15 cellular contexts compared by ENCODE assay signal in genomic region chr10:6607778-6608177, GRCh38. TPM values are rescaled to one million over a fixed set of nuclear protein-coding genes. Genes with fewer than 3 reads are reported as not detected.
DNase-seq lines count a peak whose midpoint lies in the region; ATAC-seq and TF ChIP-seq lines count a peak whose summit lies in the region.
"Had no signal": no experiment of that assay in that cellular context is flagged by ENCODE, and none has a peak within 500 bp of the region (broad histone marks: within the 10 kb centered on the region; RNA-seq: fewer than 3 reads in every experiment).

No MANE protein-coding gene starts in this region.

- H3K36me3 Mint-ChIP-seq in MCF 10A (ENCODE audit: insufficient read depth, unreplicated experiment), result no peaks in the 10 kb centered on the region
- peaks cover 48% of the 10 kb centered on the region for H3K36me3 Mint-ChIP-seq in activated T-helper 1 cell treated with anti-CD3 and anti-CD28 coated beads, Interleukin-12 subunit alpha, Interleukin-12 subunit beta, Interleukin-2, Interleukin-4 antibody, amounts not matched to agents 30 ng/mL and 10 ng/mL and 1 ng/mL, durations not matched to agents 14 hours and 24 hours and 36 hours (ENCODE audit: low read depth)
- peaks cover 31% of the 10 kb centered on the region for H3K36me3 Mint-ChIP-seq in stimulated activated naive CD8-positive, alpha-beta T cell treated with anti-CD3 and anti-CD28 coated beads, Interleukin-15, Interleukin-2, amounts not matched to agents 100 ng/mL and 50 ng/mL, for 24 hours (ENCODE audit: low read depth)

- dilution Hi-C loops in mammary epithelial cell (cut with HindIII; ENCODE audit: low sequenced_read_pairs), result no loop called here

- TF ChIP-seq CTCF in MCF 10A (IDR thresholded peaks at IDR 0.05; ENCODE audit: unreplicated experiment), result no peak
- TF ChIP-seq CTCF in mammary epithelial cell (conservative IDR thresholded peaks at IDR 0.05 in 1 of 2, IDR thresholded peaks at IDR 0.05 in 1 of 2; ENCODE audit: extremely low read depth in 1 of 2, insufficient read depth in 1 of 2, low read depth in 1 of 2, low read length in 2 of 2), result no peak

- H3K27ac ChIP-seq in mammary epithelial cell (ENCODE audit: insufficient read depth, low read depth, low read length), result no peak overlapping the region
- H3K27ac ChIP-seq: GM23248, parathyroid adenoma, stomach had no signal

- H3K4me3 ChIP-seq in mammary epithelial cell (replicated peaks in 1 of 3; ENCODE audit: insufficient read depth in 1 of 3, low read depth in 2 of 3, low read length in 3 of 3), result no peak overlapping the region
- H3K4me3 ChIP-seq: GM23248, stomach had no signal

- intact Hi-C loops in MCF 10A (cut with micrococcal nuclease) (no loop called here), mammary epithelial cell (cut with micrococcal nuclease) (no loop called here), head of caudate nucleus (cut with DNase I) (no loop called here)
- intact Hi-C loops in activated T-helper 1 cell treated with anti-CD3 and anti-CD28 coated beads, Interleukin-12 subunit alpha, Interleukin-12 subunit beta, Interleukin-2, Interleukin-4 antibody, amounts not matched to agents 30 ng/mL and 10 ng/mL and 1 ng/mL, durations not matched to agents 14 hours and 24 hours and 36 hours (cut with micrococcal nuclease), result loop anchor here (1.0 kb wide), 1 partner anchor 9 kb away; no protein-coding TSS in a partner anchor

- peaks cover 27% of the 10 kb centered on the region for H3K27me3 Mint-ChIP-seq in MCF 10A (ENCODE audit: insufficient read depth, unreplicated experiment)
- no peaks in the 10 kb centered on the region for H3K27me3 Mint-ChIP-seq in activated T-helper 1 cell treated with anti-CD3 and anti-CD28 coated beads, Interleukin-12 subunit alpha, Interleukin-12 subunit beta, Interleukin-2, Interleukin-4 antibody, amounts not matched to agents 30 ng/mL and 10 ng/mL and 1 ng/mL, durations not matched to agents 14 hours and 24 hours and 36 hours (ENCODE audit: insufficient read depth)
- H3K27me3 Mint-ChIP-seq in stimulated activated naive CD8-positive, alpha-beta T cell treated with anti-CD3 and anti-CD28 coated beads, Interleukin-15, Interleukin-2, amounts not matched to agents 100 ng/mL and 50 ng/mL, for 24 hours, result no peaks in the 10 kb centered on the region

- no peaks in the 10 kb centered on the region for H3K79me2 ChIP-seq in mammary epithelial cell (ENCODE audit: insufficient read depth, low read length)
- H3K79me2 ChIP-seq: parathyroid adenoma had no signal

- peaks cover 33% of the 10 kb centered on the region for H3K4me1 Mint-ChIP-seq in MCF 10A (ENCODE audit: insufficient read depth, unreplicated experiment)
- peaks cover 91% of the 10 kb centered on the region for H3K4me1 Mint-ChIP-seq in activated T-helper 1 cell treated with anti-CD3 and anti-CD28 coated beads, Interleukin-12 subunit alpha, Interleukin-12 subunit beta, Interleukin-2, Interleukin-4 antibody, amounts not matched to agents 30 ng/mL and 10 ng/mL and 1 ng/mL, durations not matched to agents 14 hours and 24 hours and 36 hours (ENCODE audit: low read depth)
- peaks cover 72% of the 10 kb centered on the region for H3K4me1 Mint-ChIP-seq in stimulated activated naive CD8-positive, alpha-beta T cell treated with anti-CD3 and anti-CD28 coated beads, Interleukin-15, Interleukin-2, amounts not matched to agents 100 ng/mL and 50 ng/mL, for 24 hours (ENCODE audit: low read depth)

- no peaks in the 10 kb centered on the region for H3K36me3 ChIP-seq in mammary epithelial cell (ENCODE audit: insufficient read depth, low read length)
- H3K36me3 ChIP-seq: stomach had no signal

- ATAC-seq in HG02588 (IDR thresholded peaks at IDR 0.05; ENCODE audit: unreplicated experiment) (no peak), HG03025 (IDR thresholded peaks at IDR 0.05; ENCODE audit: low FRiP score, unreplicated experiment) (no peak)

- no peak overlapping the region for H3K27ac Mint-ChIP-seq in MCF 10A (ENCODE audit: low read depth, unreplicated experiment)
- peak overlapping the region; percentile 69 for H3K27ac Mint-ChIP-seq in activated T-helper 1 cell treated with anti-CD3 and anti-CD28 coated beads, Interleukin-12 subunit alpha, Interleukin-12 subunit beta, Interleukin-2, Interleukin-4 antibody, amounts not matched to agents 30 ng/mL and 10 ng/mL and 1 ng/mL, durations not matched to agents 14 hours and 24 hours and 36 hours
- H3K27ac Mint-ChIP-seq in stimulated activated naive CD8-positive, alpha-beta T cell treated with anti-CD3 and anti-CD28 coated beads, Interleukin-15, Interleukin-2, amounts not matched to agents 100 ng/mL and 50 ng/mL, for 24 hours, result peak overlapping the region; percentile 88

- POLR2A ChIA-PET in MCF 10A (lab: Yijun Ruan, JAX), result interaction anchor here (0.6 to 1.2 kb wide), 2 partner anchors 21 to 840 kb away, joined by 3 to 4 read pairs; no protein-coding TSS in a partner anchor

- H3K27me3 ChIP-seq in mammary epithelial cell (ENCODE audit: insufficient read depth, low read length), result no peaks in the 10 kb centered on the region

- H3K4me1 ChIP-seq in mammary epithelial cell (ENCODE audit: insufficient read depth, low read length), result peaks cover 16% of the 10 kb centered on the region
- H3K4me1 ChIP-seq: parathyroid adenoma, stomach had no signal

- no peak overlapping the region for H3K9ac ChIP-seq in mammary epithelial cell (ENCODE audit: insufficient read depth, low read length)
- H3K9ac ChIP-seq: GM23248, parathyroid adenoma, SK-N-SH had no signal

- no peak overlapping the region for H3K4me3 Mint-ChIP-seq in MCF 10A (ENCODE audit: unreplicated experiment)
- H3K4me3 Mint-ChIP-seq in activated T-helper 1 cell treated with anti-CD3 and anti-CD28 coated beads, Interleukin-12 subunit alpha, Interleukin-12 subunit beta, Interleukin-2, Interleukin-4 antibody, amounts not matched to agents 30 ng/mL and 10 ng/mL and 1 ng/mL, durations not matched to agents 14 hours and 24 hours and 36 hours, result no peak overlapping the region
- H3K4me3 Mint-ChIP-seq in stimulated activated naive CD8-positive, alpha-beta T cell treated with anti-CD3 and anti-CD28 coated beads, Interleukin-15, Interleukin-2, amounts not matched to agents 100 ng/mL and 50 ng/mL, for 24 hours, result peak overlapping the region; percentile 71

- CTCF ChIA-PET in MCF 10A (lab: Yijun Ruan, JAX), result interaction anchor here (0.6 to 1.1 kb wide), 3 partner anchors 27 to 163 kb away, joined by 3 to 4 read pairs (median 3); no protein-coding TSS in a partner anchor
- CTCF ChIA-PET in mammary epithelial cell (lab: Charles Lee; ENCODE audit: low non-redundant PET), result no interaction called here

- in situ Hi-C loops in mammary epithelial cell (cut with MboI; ENCODE audit: low sequenced_read_pairs in 2 of 2), result no loop called here

- DNase-seq in MCF 10A (ENCODE audit: unreplicated experiment), result peak; percentile 48
- DNase-seq in mammary epithelial cell, result no peak
- DNase-seq in activated T-helper 1 cell treated with anti-CD3 and anti-CD28 coated beads, Interleukin-12 subunit alpha, Interleukin-12 subunit beta, Interleukin-2, Interleukin-4 antibody, amounts not matched to agents 30 ng/mL and 10 ng/mL and 1 ng/mL, durations not matched to agents 14 hours and 24 hours and 36 hours (ENCODE audit: low spot score), result no peak
- DNase-seq in head of caudate nucleus, result peak in 41 of 42 donors; percentile 26 to 94 (median 79)
- DNase-seq in kidney glomerular epithelial cell (lab: John Stamatoyannopoulos, UW), result no peak
- DNase-seq: GF-D8, GM23248, kidney, NCI-H1694 treated with DMSO at 0.1 percent for 48 hours, SK-N-SH, stomach had no signal

- no peaks in the 10 kb centered on the region for H4K20me1 ChIP-seq in mammary epithelial cell (ENCODE audit: insufficient read depth, low read length)

- no peaks in the 10 kb centered on the region for H3K9me3 ChIP-seq in mammary epithelial cell (replicated peaks; ENCODE audit: insufficient read depth, low read length)
- H3K9me3 ChIP-seq: SK-N-SH, stomach had no signal

- H2AFZ ChIP-seq in mammary epithelial cell (ENCODE audit: low read depth, low read length), result no peak overlapping the region
- H2AFZ ChIP-seq: GM23248, parathyroid adenoma had no signal

- BruUV-seq in MCF 10A (replicated peaks; lab: Mats Ljungman, UMichigan), result no TSS peak
- BruUV-seq in mammary epithelial cell (replicated peaks; lab: Mats Ljungman, UMichigan), result no TSS peak

- no peak overlapping the region for H3K4me2 ChIP-seq in mammary epithelial cell (ENCODE audit: insufficient read depth, low read depth, low read length)
- H3K4me2 ChIP-seq: SK-N-SH had no signal

- WGBS in mammary epithelial cell (ENCODE audit: low coverage, missing lambda C conversion rate), result 100% methylated on average over 2 of the region's 2 CpGs

- no peaks in the 10 kb centered on the region for H3K9me3 Mint-ChIP-seq in MCF 10A (ENCODE audit: unreplicated experiment)
- peaks cover 10% of the 10 kb centered on the region for H3K9me3 Mint-ChIP-seq in activated T-helper 1 cell treated with anti-CD3 and anti-CD28 coated beads, Interleukin-12 subunit alpha, Interleukin-12 subunit beta, Interleukin-2, Interleukin-4 antibody, amounts not matched to agents 30 ng/mL and 10 ng/mL and 1 ng/mL, durations not matched to agents 14 hours and 24 hours and 36 hours
- H3K9me3 Mint-ChIP-seq in stimulated activated naive CD8-positive, alpha-beta T cell treated with anti-CD3 and anti-CD28 coated beads, Interleukin-15, Interleukin-2, amounts not matched to agents 100 ng/mL and 50 ng/mL, for 24 hours, result peaks cover 4% of the 10 kb centered on the region

RNA-seq across cellular contexts. Expression of gene PRKCQ, which starts 27.7 kb away (rescaled TPM):
- total RNA-seq in MCF 10A (2022) (0.44 and 0.52 TPM in 2 replicates), mammary epithelial cell (1 to 10 TPM; 5.3 to 9.5 TPM)
- polyA plus RNA-seq in mammary epithelial cell, result 8.2 TPM
- 11.5 TPM for polyA minus RNA-seq in mammary epithelial cell
- 45.9 and 50.4 TPM in 2 replicates for total RNA-seq in activated T-helper 1 cell treated with anti-CD3 and anti-CD28 coated beads, Interleukin-12 subunit alpha, Interleukin-12 subunit beta, Interleukin-2, Interleukin-4 antibody, amounts not matched to agents 30 ng/mL and 10 ng/mL and 1 ng/mL, durations not matched to agents 14 hours and 24 hours and 36 hours
- total RNA-seq: GM23248 had no signal
- polyA plus RNA-seq: GM23248 had no signal

Comparison
In these comparisons a context has a peak if more than half of its experiments do, and no peak if none do; other contexts are left out.
1. DNase-seq: peak in MCF 10A (single experiment) and head of caudate nucleus (41 of 42); none in mammary epithelial cell (single experiment), activated T-helper 1 cell treated with anti-CD3 and anti-CD28 coated beads, Interleukin-12 subunit alpha, Interleukin-12 subunit beta, Interleukin-2, Interleukin-4 antibody, amounts not matched to agents 30 ng/mL and 10 ng/mL and 1 ng/mL, durations not matched to agents 14 hours and 24 hours and 36 hours (single experiment) and kidney glomerular epithelial cell (single experiment).